1 cellular context compared by ENCODE assay signal in genomic region chr5:14268236-14268701, GRCh38.
TF ChIP-seq lines count a peak whose summit lies in the region.

No MANE protein-coding gene starts in this region.

TF ChIP-seq in HEK293, 187 proteins besides CTCF, POLR2A, EP300 and RAD21 (continued from another document):
- TF ChIP-seq ZNF169 (tag by site-specific recombination; IDR thresholded peaks at IDR 0.05) (no peak), ZNF16 (tag by site-specific recombination; IDR thresholded peaks at IDR 0.05; ENCODE audit: low read depth) (no peak), ZNF555 (tag by site-specific recombination; conservative IDR thresholded peaks at IDR 0.05) (no peak), ZNF426 (tag by site-specific recombination; IDR thresholded peaks at IDR 0.05) (no peak), ZBTB44 (tag by site-specific recombination; IDR thresholded peaks at IDR 0.05) (no peak), EGR2 (tag by site-specific recombination; IDR thresholded peaks at IDR 0.05; ENCODE audit: low read depth) (peak; percentile 74), ZBTB21 (tag by site-specific recombination; IDR thresholded peaks at IDR 0.05) (no peak), ZNF623 (tag by site-specific recombination; IDR thresholded peaks at IDR 0.05) (no peak), ZNF600 (tag by site-specific recombination; IDR thresholded peaks at IDR 0.05) (peak; percentile 99), ZNF768 (tag by site-specific recombination; IDR thresholded peaks at IDR 0.05) (no peak), ZNF791 (tag by site-specific recombination; IDR thresholded peaks at IDR 0.05) (no peak), ZNF571 (tag by site-specific recombination; IDR thresholded peaks at IDR 0.05) (no peak), ZNF654 (tag by site-specific recombination; IDR thresholded peaks at IDR 0.05; ENCODE audit: low read depth) (no peak), BCL11A (tag by site-specific recombination; IDR thresholded peaks at IDR 0.05; ENCODE audit: low read depth) (0 out of 2 replicates have a peak, but pooled peaks have one; percentile 17), ZNF175 (tag by site-specific recombination; IDR thresholded peaks at IDR 0.05) (no peak), ZNF157 (tag by site-specific recombination; IDR thresholded peaks at IDR 0.05) (no peak), TSHZ1 (tag by site-specific recombination; IDR thresholded peaks at IDR 0.05; ENCODE audit: borderline replicate concordance) (peak; percentile 71; the same call in 1 of the 2 replicates), SP2 (tag by site-specific recombination; IDR thresholded peaks at IDR 0.05) (no peak), KLF1 (tag by site-specific recombination; IDR thresholded peaks at IDR 0.05) (no peak), ZIC2 (tag by site-specific recombination; IDR thresholded peaks at IDR 0.05) (no peak), OSR2 (tag by site-specific recombination; IDR thresholded peaks at IDR 0.05) (0 out of 2 replicates have a peak, but pooled peaks have one; percentile 6), ZNF792 (tag by site-specific recombination; IDR thresholded peaks at IDR 0.05) (no peak), ZNF223 (tag by site-specific recombination; IDR thresholded peaks at IDR 0.05) (no peak), ZNF423 (tag by site-specific recombination; IDR thresholded peaks at IDR 0.05) (no peak), ZNF184 (tag by site-specific recombination; IDR thresholded peaks at IDR 0.05) (no peak), AEBP2 (tag by site-specific recombination; IDR thresholded peaks at IDR 0.05; ENCODE audit: borderline replicate concordance) (no peak), ZNF626 (tag by site-specific recombination; IDR thresholded peaks at IDR 0.05) (no peak), ZNF148 (tag by site-specific recombination; IDR thresholded peaks at IDR 0.05; ENCODE audit: borderline replicate concordance) (no peak), SP7 (tag by site-specific recombination; IDR thresholded peaks at IDR 0.05) (peak; percentile 84), KLF7 (tag by site-specific recombination; IDR thresholded peaks at IDR 0.05; ENCODE audit: borderline replicate concordance) (no peak), ZNF670 (tag by site-specific recombination; IDR thresholded peaks at IDR 0.05; ENCODE audit: low read depth) (no peak), ZNF558 (tag by site-specific recombination; IDR thresholded peaks at IDR 0.05) (no peak), ZBTB20 (tag by site-specific recombination; IDR thresholded peaks at IDR 0.05) (no peak), ZNF221 (tag by site-specific recombination; IDR thresholded peaks at IDR 0.05; ENCODE audit: borderline replicate concordance) (no peak), ZNF18 (tag by site-specific recombination; IDR thresholded peaks at IDR 0.05) (no peak), ZBTB26 (tag by site-specific recombination; optimal IDR thresholded peaks at IDR 0.05) (no peak), MYNN (tag by site-specific recombination; IDR thresholded peaks at IDR 0.05; ENCODE audit: borderline replicate concordance) (no peak), GLI2 (tag by site-specific recombination; IDR thresholded peaks at IDR 0.05; ENCODE audit: borderline replicate concordance, low read depth) (no peak), ZNF692 (tag by site-specific recombination; IDR thresholded peaks at IDR 0.05) (no peak), ZFP3 (tag by site-specific recombination; IDR thresholded peaks at IDR 0.05; ENCODE audit: low read depth) (no peak), ZFHX2 (tag by site-specific recombination; conservative IDR thresholded peaks at IDR 0.05) (peak; percentile 86), ZNF701 (tag by site-specific recombination; IDR thresholded peaks at IDR 0.05) (no peak)
